In genomic region chr11:106507645-106508306, GRCh38 we compare ENCODE assay signal across 3 cellular contexts.
TF ChIP-seq lines count a peak whose summit lies in the region.

No MANE protein-coding gene starts in this region.

TF ChIP-seq in A549, 52 proteins besides CTCF, POLR2A, EP300 and RAD21:
- TF ChIP-seq HDAC2 (IDR thresholded peaks at IDR 0.05), result no peak
- TF ChIP-seq MAFK (IDR thresholded peaks at IDR 0.05; ENCODE audit: partially characterized antibody), result peak; percentile 74

TF ChIP-seq in IMR-90, 13 proteins besides CTCF, POLR2A, EP300 and RAD21:
- TF ChIP-seq BHLHE40 (IDR thresholded peaks at IDR 0.05; ENCODE audit: low read depth, low read length) (no peak), MAFK (IDR thresholded peaks at IDR 0.05; ENCODE audit: low read depth, low read length) (peak; percentile 90)

TF ChIP-seq in H1, 55 proteins besides CTCF, POLR2A, EP300 and RAD21:
- TF ChIP-seq USF2 (IDR thresholded peaks at IDR 0.05; ENCODE audit: low read length) (no peak), MAFK (IDR thresholded peaks at IDR 0.05; ENCODE audit: low read depth, low read length) (peak; percentile 24; the same call in 1 of the 2 replicates), GABPA (IDR thresholded peaks at IDR 0.05; ENCODE audit: borderline replicate concordance, insufficient read depth, low read length) (no peak), EGR1 (IDR thresholded peaks at IDR 0.05; ENCODE audit: borderline replicate concordance, low read depth, low read length) (no peak)
